ENCODE assay signal across 13 cellular contexts in genomic region chr15:90583471-90584252, GRCh38. TPM values are rescaled to one million over a fixed set of nuclear protein-coding genes. Genes with fewer than 3 reads are reported as not detected.
A peak's percentile ranks its signal among the peaks of the same experiment; 100 is the strongest.
DNase-seq lines count a peak whose midpoint lies in the region; ATAC-seq lines count a peak whose summit lies in the region.
"Had no signal": no experiment of that assay in that cellular context is flagged by ENCODE, and none has a peak within 500 bp of the region (broad histone marks: within the 10 kb centered on the region; RNA-seq: fewer than 3 reads in every experiment).

No MANE protein-coding gene starts in this region.

- H3K4me2 ChIP-seq in mesendoderm (ENCODE audit: low read length) = no peak overlapping the region

- H3K27ac ChIP-seq in mesendoderm (ENCODE audit: low read depth, low read length) = no peak overlapping the region
- H3K27ac ChIP-seq: prostate gland had no signal

- POLR2A ChIA-PET in activated CD4-positive, alpha-beta T cell treated with anti-CD3 and anti-CD28 coated beads for 36 hours (lab: Charles Lee) = interaction anchor here (0.7 kb wide), 1 partner anchor 11 kb away, joined by 3 read pairs; no protein-coding TSS in a partner anchor

- peaks cover 26% of the 10 kb centered on the region for H3K36me3 Mint-ChIP-seq in activated CD4-positive, alpha-beta T cell treated with anti-CD3 and anti-CD28 coated beads for 36 hours (ENCODE audit: low read depth)
- H3K36me3 Mint-ChIP-seq in activated naive CD8-positive, alpha-beta T cell = peaks cover 8% of the 10 kb centered on the region

- no peaks in the 10 kb centered on the region for H3K79me2 ChIP-seq in mesendoderm (ENCODE audit: control insufficient read depth, insufficient read depth, low read length)

- ATAC-seq in activated CD4-positive, alpha-beta T cell treated with anti-CD3 and anti-CD28 coated beads for 36 hours = no peak
- no peak for ATAC-seq in stimulated activated naive CD8-positive, alpha-beta T cell treated with anti-CD3 and anti-CD28 coated beads, Interleukin-15, amount 100 ng/mL, for 72 hours
- ATAC-seq: HCT116 had no signal

- no peaks in the 10 kb centered on the region for H3K79me1 ChIP-seq in mesendoderm (ENCODE audit: low read length)

- no peak overlapping the region for H3K4ac ChIP-seq in mesendoderm (ENCODE audit: low read depth, low read length)

- no peaks in the 10 kb centered on the region for H3K4me1 ChIP-seq in mesendoderm (ENCODE audit: control insufficient read depth, low read depth, low read length)
- H3K4me1 ChIP-seq: prostate gland had no signal

- CTCF ChIA-PET in activated CD4-positive, alpha-beta T cell treated with anti-CD3 and anti-CD28 coated beads for 36 hours (lab: Charles Lee) = interaction anchor here (0.6 to 1.6 kb wide), 3 partner anchors 52 to 338 kb away, joined by 3 read pairs; no protein-coding TSS in a partner anchor

- H2BK5ac ChIP-seq in mesendoderm (ENCODE audit: low read length) = no peak overlapping the region

- no peak overlapping the region for H4K5ac ChIP-seq in mesendoderm (ENCODE audit: low read length)

- no peaks in the 10 kb centered on the region for H3K9me3 Mint-ChIP-seq in activated CD4-positive, alpha-beta T cell treated with anti-CD3 and anti-CD28 coated beads for 36 hours (ENCODE audit: low read depth)
- H3K9me3 Mint-ChIP-seq in activated naive CD8-positive, alpha-beta T cell (ENCODE audit: low read depth) = no peaks in the 10 kb centered on the region
- H3K9me3 Mint-ChIP-seq in stimulated activated naive CD8-positive, alpha-beta T cell treated with anti-CD3 and anti-CD28 coated beads, Interleukin-15, amount 100 ng/mL, for 72 hours = no peaks in the 10 kb centered on the region

- no peak overlapping the region for H3K4me3 ChIP-seq in mesendoderm (ENCODE audit: low read length)
- H3K4me3 ChIP-seq: prostate gland had no signal

- H3K18ac ChIP-seq in mesendoderm (ENCODE audit: low read length) = no peak overlapping the region

- no peaks in the 10 kb centered on the region for H3K27me3 Mint-ChIP-seq in activated CD4-positive, alpha-beta T cell treated with anti-CD3 and anti-CD28 coated beads for 36 hours
- no peaks in the 10 kb centered on the region for H3K27me3 Mint-ChIP-seq in activated naive CD8-positive, alpha-beta T cell
- H3K27me3 Mint-ChIP-seq in stimulated activated naive CD8-positive, alpha-beta T cell treated with anti-CD3 and anti-CD28 coated beads, Interleukin-15, amount 100 ng/mL, for 72 hours = no peaks in the 10 kb centered on the region

- no peaks in the 10 kb centered on the region for H3K27me3 ChIP-seq in mesendoderm (ENCODE audit: insufficient read depth, low read length, poor library complexity)

- H3K36me3 ChIP-seq in mesendoderm (ENCODE audit: control insufficient read depth, insufficient read depth, low read length) = no peaks in the 10 kb centered on the region
- H3K36me3 ChIP-seq: prostate gland had no signal

- DNase-seq in activated CD4-positive, alpha-beta T cell treated with anti-CD3 and anti-CD28 coated beads for 36 hours = no peak
- no peak for DNase-seq in activated CD4-positive, alpha-beta T cell treated with anti-CD3 and anti-CD28 coated beads, Interleukin-2, amount 50 U/mL, for 48 hours
- DNase-seq in iPS DF 19.7 (ENCODE audit: low read depth, low spot score) (peak; percentile 80), cortex of kidney (lab: John Stamatoyannopoulos, UW) (no peak), 8988T (no peak), mesendoderm (no peak)
- no peak for DNase-seq in stimulated activated naive CD8-positive, alpha-beta T cell treated with anti-CD3 and anti-CD28 coated beads, Interleukin-15, amount 100 ng/mL, for 72 hours
- DNase-seq: activated effector memory CD4-positive, alpha-beta T cell treated with Interleukin-2 at 50 U/mL for 16 hours; GDM1; NK-92 treated with Interleukin-12 subunit alpha and Interleukin-12 subunit beta, amount 100 ng/mL, for 24 hours had no signal

- WGBS in mesendoderm (ENCODE audit: extremely low coverage, insufficient coverage, low lambda C conversion rate) = no CpG with 5 or more reads among the region's 5 CpGs

- H4K8ac ChIP-seq in mesendoderm (ENCODE audit: low read depth, low read length) = no peak overlapping the region

- H2BK15ac ChIP-seq in mesendoderm (replicated peaks; ENCODE audit: low read depth) = no peak overlapping the region

- H3K27ac Mint-ChIP-seq in activated CD4-positive, alpha-beta T cell treated with anti-CD3 and anti-CD28 coated beads for 36 hours = peak overlapping the region; percentile 61
- H3K27ac Mint-ChIP-seq in activated naive CD8-positive, alpha-beta T cell = peak overlapping the region; percentile 84
- H3K27ac Mint-ChIP-seq in stimulated activated naive CD8-positive, alpha-beta T cell treated with anti-CD3 and anti-CD28 coated beads, Interleukin-15, amount 100 ng/mL, for 72 hours = peak overlapping the region; percentile 81 to 83

- no peak overlapping the region for H3K9ac ChIP-seq in mesendoderm (ENCODE audit: low read length)

- no peak overlapping the region for H3K23ac ChIP-seq in mesendoderm (ENCODE audit: low read length)

- no peak overlapping the region for H2BK120ac ChIP-seq in mesendoderm (ENCODE audit: low read depth, low read length)

- H3K4me3 Mint-ChIP-seq in activated CD4-positive, alpha-beta T cell treated with anti-CD3 and anti-CD28 coated beads for 36 hours = no peak overlapping the region
- peak overlapping the region; percentile 39 for H3K4me3 Mint-ChIP-seq in activated naive CD8-positive, alpha-beta T cell
- H3K4me3 Mint-ChIP-seq in stimulated activated naive CD8-positive, alpha-beta T cell treated with anti-CD3 and anti-CD28 coated beads, Interleukin-15, amount 100 ng/mL, for 72 hours = peak overlapping the region in 1 of 2 donors; percentile 76

- no peak overlapping the region for H2AK5ac ChIP-seq in mesendoderm (ENCODE audit: low read length)

- intact Hi-C loops in activated CD4-positive, alpha-beta T cell treated with anti-CD3 and anti-CD28 coated beads for 36 hours (cut with DNase I, micrococcal nuclease) = no loop called here

- peaks cover 62% of the 10 kb centered on the region for H3K4me1 Mint-ChIP-seq in activated CD4-positive, alpha-beta T cell treated with anti-CD3 and anti-CD28 coated beads for 36 hours
- H3K4me1 Mint-ChIP-seq in activated naive CD8-positive, alpha-beta T cell (ENCODE audit: low read depth) = peaks cover 74% of the 10 kb centered on the region
- H3K4me1 Mint-ChIP-seq in stimulated activated naive CD8-positive, alpha-beta T cell treated with anti-CD3 and anti-CD28 coated beads, Interleukin-15, amount 100 ng/mL, for 72 hours = peaks cover 79% of the 10 kb centered on the region

- H3K56ac ChIP-seq in mesendoderm (ENCODE audit: low read length) = no peak overlapping the region

RNA-seq across cellular contexts. Expression of gene CRTC3, which starts 53.9 kb away (rescaled TPM):
- total RNA-seq in activated CD4-positive, alpha-beta T cell treated with anti-CD3 and anti-CD28 coated beads for 36 hours = 10 to 100 TPM; 32.4 to 36.2 TPM
- 2.7 TPM for polyA plus RNA-seq in mesendoderm (2013, experiment 1 of 2)
- polyA plus RNA-seq in mesendoderm (2013, experiment 2 of 2) = 2.3 TPM
